ENCODE assay signal across 1 cellular context in genomic region chr5:118968406-118968911, GRCh38.
TF ChIP-seq lines count a peak whose summit lies in the region.

No MANE protein-coding gene starts in this region.

TF ChIP-seq in WTC11, 78 proteins besides CTCF, POLR2A, EP300 and RAD21 (continued from another document):
- TF ChIP-seq HMGXB4 (CRISPR knock-in tag; IDR thresholded peaks at IDR 0.05) (no peak), ETV6 (CRISPR knock-in tag; IDR thresholded peaks at IDR 0.05) (no peak), NFATC4 (CRISPR knock-in tag; IDR thresholded peaks at IDR 0.05) (no peak), E2F4 (CRISPR knock-in tag; IDR thresholded peaks at IDR 0.05; ENCODE audit: borderline replicate concordance, low read depth) (no peak), ZNF263 (CRISPR knock-in tag; IDR thresholded peaks at IDR 0.05; ENCODE audit: low read depth) (no peak), NFYB (CRISPR knock-in tag; conservative IDR thresholded peaks at IDR 0.05; ENCODE audit: low read depth) (no peak), GABPB1 (CRISPR knock-in tag; IDR thresholded peaks at IDR 0.05) (no peak), CBFB (CRISPR knock-in tag; IDR thresholded peaks at IDR 0.05; ENCODE audit: low read depth) (no peak), TCF7 (CRISPR knock-in tag; IDR thresholded peaks at IDR 0.05; ENCODE audit: low read depth) (no peak), OVOL2 (CRISPR knock-in tag; IDR thresholded peaks at IDR 0.05; ENCODE audit: borderline replicate concordance) (no peak)
